ENCODE assay signal across 12 cellular contexts in genomic region chr7:74477188-74477587, GRCh38. TPM values are rescaled to one million over a fixed set of nuclear protein-coding genes. Genes with fewer than 3 reads are reported as not detected.
DNase-seq lines count a peak whose midpoint lies in the region; ATAC-seq and TF ChIP-seq lines count a peak whose summit lies in the region.
"Had no signal": no experiment of that assay in that cellular context is flagged by ENCODE, and none has a peak within 500 bp of the region (broad histone marks: within the 10 kb centered on the region; RNA-seq: fewer than 3 reads in every experiment).

No MANE protein-coding gene starts in this region.

- DNase-seq in ascending aorta (ENCODE audit: low spot score in 2 of 2), result no peak
- DNase-seq in right lobe of liver, result no peak
- DNase-seq in RKO (ENCODE audit: low spot score), result no peak
- no peak for DNase-seq in GM23338 (ENCODE audit: low spot score)
- DNase-seq in SKM-1 (lab: John Stamatoyannopoulos, UW; ENCODE audit: unreplicated experiment), result no peak
- DNase-seq in stimulated activated naive CD4-positive, alpha-beta T cell treated with Interleukin-2 at 50 U/mL for 16 hours (lab: John Stamatoyannopoulos, UW), result no peak
- DNase-seq: activated T-cell treated with anti-CD3 and anti-CD28 coated beads for 4 hours, NCI-H2171 had no signal

- TF ChIP-seq CTCF in DOHH2 (IDR thresholded peaks at IDR 0.05; ENCODE audit: low read depth, low read length, poor library complexity, severe bottlenecking) (no peak), ascending aorta (IDR thresholded peaks at IDR 0.05) (no peak), right lobe of liver (IDR thresholded peaks at IDR 0.05) (no peak), GM23338 (conservative IDR thresholded peaks at IDR 0.05; ENCODE audit: low read depth in 2 of 2) (no peak)

- ATAC-seq in right lobe of liver (no peak), GM23338 (no peak)

- H2AFZ ChIP-seq in GM23338, result no peak overlapping the region

- H3K4me2 ChIP-seq in DOHH2 (ENCODE audit: low read length), result peak overlapping the region; percentile 42
- H3K4me2 ChIP-seq in GM23338, result no peak overlapping the region

- H3K27ac ChIP-seq in DOHH2 (ENCODE audit: low read depth, low read length) (no peak overlapping the region), ascending aorta (peak overlapping the region; percentile 82 to 90), right lobe of liver (peak overlapping the region in 2 of 3 donors; percentile 80 to 90), skin epidermis (peak overlapping the region; percentile 43 to 98 (median 87)), GM23338 (ENCODE audit: low read depth) (no peak overlapping the region)

- peaks cover 97% of the 10 kb centered on the region for H3K79me2 ChIP-seq in DOHH2 (ENCODE audit: control insufficient read depth, low read length)
- H3K79me2 ChIP-seq in GM23338 (replicated peaks; ENCODE audit: insufficient read depth), result peaks cover 51% of the 10 kb centered on the region

- H3K9me3 ChIP-seq in DOHH2 (ENCODE audit: control insufficient read depth, insufficient read depth, low read length), result no peaks in the 10 kb centered on the region
- no peaks in the 10 kb centered on the region for H3K9me3 ChIP-seq in ascending aorta
- no peaks in the 10 kb centered on the region for H3K9me3 ChIP-seq in right lobe of liver
- H3K9me3 ChIP-seq: HAP-1 had no signal

- H3K27me3 Mint-ChIP-seq in GM23338 (ENCODE audit: insufficient read depth, low read depth, poor library complexity), result peaks cover 7% of the 10 kb centered on the region

- H3K4me1 Mint-ChIP-seq in GM23338, result peaks cover 22% of the 10 kb centered on the region

- TF ChIP-seq POLR2A in right lobe of liver (IDR thresholded peaks at IDR 0.05), result no peak

- H3K9me2 ChIP-seq in DOHH2 (replicated peaks; ENCODE audit: control insufficient read depth, low read length) (no peaks in the 10 kb centered on the region), GM23338 (ENCODE audit: insufficient read depth) (no peaks in the 10 kb centered on the region)

- no peak overlapping the region for H3K27ac Mint-ChIP-seq in GM23338

- H3K4me3 ChIP-seq in DOHH2 (ENCODE audit: low read length) (no peak overlapping the region; the same call in 1 of the 2 replicates), ascending aorta (no peak overlapping the region), right lobe of liver (no peak overlapping the region), skin epidermis (no peak overlapping the region), GM23338 (no peak overlapping the region)
- H3K4me3 ChIP-seq: HAP-1, K562 had no signal

- H3K4me1 ChIP-seq in DOHH2 (ENCODE audit: control insufficient read depth, low read length) (peaks cover 89% of the 10 kb centered on the region), ascending aorta (peaks cover 21 to 37% of the 10 kb centered on the region in 2 donors), right lobe of liver (peaks cover 0 to 34% (median 16%) of the 10 kb centered on the region in 4 donors), GM23338 (ENCODE audit: insufficient read depth) (peaks cover 19% of the 10 kb centered on the region)

- H4K20me1 ChIP-seq in DOHH2 (ENCODE audit: control insufficient read depth, insufficient read depth, low read depth, low read length), result peaks cover 6% of the 10 kb centered on the region; the same call in 1 of the 2 replicates
- H4K20me1 ChIP-seq in GM23338 (replicated peaks; ENCODE audit: insufficient read depth), result peaks cover 21% of the 10 kb centered on the region

- H3K4me3 Mint-ChIP-seq in GM23338, result no peak overlapping the region

- H3K27me3 ChIP-seq in DOHH2 (ENCODE audit: control insufficient read depth, low read length), result no peaks in the 10 kb centered on the region
- H3K27me3 ChIP-seq in ascending aorta, result no peaks in the 10 kb centered on the region
- H3K27me3 ChIP-seq in right lobe of liver, result no peaks in the 10 kb centered on the region
- no peaks in the 10 kb centered on the region for H3K27me3 ChIP-seq in GM23338 (ENCODE audit: insufficient read depth)

- peaks cover under 1% of the 10 kb centered on the region; the same call in 1 of the 2 replicates for H3K36me3 ChIP-seq in DOHH2 (ENCODE audit: control insufficient read depth, low read length)
- no peaks in the 10 kb centered on the region for H3K36me3 ChIP-seq in ascending aorta
- H3K36me3 ChIP-seq in right lobe of liver, result no peaks in the 10 kb centered on the region
- H3K36me3 ChIP-seq in GM23338 (ENCODE audit: insufficient read depth), result no peaks in the 10 kb centered on the region
- H3K36me3 ChIP-seq: HAP-1 had no signal

- H3F3A ChIP-seq in DOHH2 (ENCODE audit: control insufficient read depth, insufficient read depth) (no peaks in the 10 kb centered on the region; the same call in 1 of the 2 replicates), GM23338 (replicated peaks; ENCODE audit: low read depth) (no peaks in the 10 kb centered on the region; the same call in 1 of the 2 replicates)

- H3K36me3 Mint-ChIP-seq in GM23338 (ENCODE audit: low read depth), result no peaks in the 10 kb centered on the region

- 80% methylated on average over 6 of the region's 6 CpGs for WGBS in right lobe of liver (ENCODE audit: insufficient coverage, low coverage, low lambda C conversion rate, missing lambda C conversion rate)

- intact Hi-C loops in ascending aorta (cut with DNase I), result loop anchor here (1.0 kb wide), 1 partner anchor 22 kb away; no protein-coding TSS in a partner anchor
- intact Hi-C loops in right lobe of liver (cut with DNase I), result no loop called here

- H3K9me3 Mint-ChIP-seq in GM23338, result no peaks in the 10 kb centered on the region

TF ChIP-seq in GM23338, 12 proteins besides CTCF, POLR2A, EP300 and RAD21 (continues in another document):
- TF ChIP-seq CREB1 (CRISPR knock-in tag; IDR thresholded peaks at IDR 0.05; ENCODE audit: low read depth), result no peak
- TF ChIP-seq NANOG (IDR thresholded peaks at IDR 0.05; ENCODE audit: borderline replicate concordance), result no peak
- no peak for TF ChIP-seq ETS1 (IDR thresholded peaks at IDR 0.05)
- no peak for TF ChIP-seq POLR2AphosphoS5 (IDR thresholded peaks at IDR 0.05; ENCODE audit: low read depth)
- TF ChIP-seq REST (IDR thresholded peaks at IDR 0.05; ENCODE audit: unreplicated experiment), result no peak

RNA-seq across cellular contexts. Expression of gene GTF2IRD1, which starts 23.5 kb away (rescaled TPM):
- total RNA-seq in ascending aorta, result 7.5 TPM
- total RNA-seq in right lobe of liver, result 1 to 10 TPM; 1.9 to 9.8 (median 6.5) TPM
- 21.9 and 28.7 TPM in 2 replicates for total RNA-seq in GM23338 (2014; rRNA removed; shearing (Covaris generic))
- polyA plus RNA-seq in GM23338 (2016; fragmentation: Nextera tagmentation; extraction: Ambion mirVana), result 37.1 and 40.9 TPM in 2 replicates

Comparison
In these comparisons a context has a peak if more than half of its experiments do, and no peak if none do; other contexts are left out.
1. H3K27ac ChIP-seq: peak in ascending aorta (2 of 2), right lobe of liver (2 of 3) and skin epidermis (21 of 21); none in DOHH2 (single experiment) and GM23338 (single experiment).